17 cellular contexts compared by ENCODE assay signal in genomic region chr9:4734150-4734549, GRCh38.
"Had no signal": no experiment of that assay in that cellular context is flagged by ENCODE, and none has a peak within 500 bp of the region (broad histone marks: within the 10 kb centered on the region; RNA-seq: fewer than 3 reads in every experiment).

No MANE protein-coding gene starts in this region.

- ATAC-seq: activated CD4-positive, alpha-beta T cell treated with anti-CD3 and anti-CD28 coated beads for 36 hours; body of pancreas; left cardiac atrium had no signal

- DNase-seq: activated CD4-positive, alpha-beta T cell treated with anti-CD3 and anti-CD28 coated beads for 36 hours; activated CD4-positive, alpha-beta T cell treated with anti-CD3 and anti-CD28 coated beads, Interleukin-2, amount 50 U/mL, for 48 hours; activated naive CD4-positive, alpha-beta T cell treated with Interleukin-2 at 50 U/mL for 16 hours; activated T-cell treated with anti-CD3 and anti-CD28 coated beads, Interleukin-2, amount 50 U/mL, for 1 hour; body of pancreas; foreskin melanocyte; glutamatergic neuron; hippocampal formation; left cardiac atrium; mesendoderm; stimulated activated CD4-positive, alpha-beta T cell treated with anti-CD3 and anti-CD28 coated beads, Interleukin-2, amount 100 ng/mL, for 24 hours; T-helper 2 cell; transverse colon had no signal

- H3K9me3 Mint-ChIP-seq: activated T-helper 2 cell treated with anti-CD3 and anti-CD28 coated beads, Interferon-gamma antibody, Interleukin-2, Interleukin-4, amounts not matched to agents 10 μg/mL and 5 μg/mL and 100 μg/mL, durations not matched to agents 14 hours and 24 hours and 36 hours; stimulated activated naive CD8-positive, alpha-beta T cell treated with anti-CD3 and anti-CD28 coated beads, Interleukin-15, Interleukin-2, amounts not matched to agents 100 ng/mL and 50 ng/mL, for 24 hours had no signal

- H3K27me3 Mint-ChIP-seq: activated CD4-positive, alpha-beta T cell treated with anti-CD3 and anti-CD28 coated beads for 36 hours; progenitor cell of endocrine pancreas; stimulated activated naive CD8-positive, alpha-beta T cell treated with anti-CD3 and anti-CD28 coated beads, Interleukin-15, Interleukin-2, amounts not matched to agents 100 ng/mL and 50 ng/mL, for 24 hours had no signal

- H3K27me3 ChIP-seq: body of pancreas, suprapubic skin, transverse colon had no signal

- H3K36me3 ChIP-seq: suprapubic skin, transverse colon had no signal

- H3K4me3 Mint-ChIP-seq: activated CD4-positive, alpha-beta T cell treated with anti-CD3 and anti-CD28 coated beads for 36 hours; stimulated activated naive CD8-positive, alpha-beta T cell treated with anti-CD3 and anti-CD28 coated beads, Interleukin-15, Interleukin-2, amounts not matched to agents 100 ng/mL and 50 ng/mL, for 24 hours had no signal

- H3K4me3 ChIP-seq: body of pancreas, suprapubic skin, transverse colon had no signal

- H3K27ac Mint-ChIP-seq: activated CD4-positive, alpha-beta T cell treated with anti-CD3 and anti-CD28 coated beads for 36 hours; activated T-helper 2 cell treated with anti-CD3 and anti-CD28 coated beads, Interferon-gamma antibody, Interleukin-2, Interleukin-4, amounts not matched to agents 10 μg/mL and 5 μg/mL and 100 μg/mL, durations not matched to agents 14 hours and 24 hours and 36 hours; progenitor cell of endocrine pancreas; stimulated activated naive CD8-positive, alpha-beta T cell treated with anti-CD3 and anti-CD28 coated beads, Interleukin-15, Interleukin-2, amounts not matched to agents 100 ng/mL and 50 ng/mL, for 24 hours had no signal

- H3K9me3 ChIP-seq: body of pancreas, suprapubic skin, transverse colon had no signal

- H3K27ac ChIP-seq: body of pancreas, suprapubic skin, transverse colon had no signal
